Comparison of ENCODE assay signal across 8 cellular contexts in the genomic region with DNA sequence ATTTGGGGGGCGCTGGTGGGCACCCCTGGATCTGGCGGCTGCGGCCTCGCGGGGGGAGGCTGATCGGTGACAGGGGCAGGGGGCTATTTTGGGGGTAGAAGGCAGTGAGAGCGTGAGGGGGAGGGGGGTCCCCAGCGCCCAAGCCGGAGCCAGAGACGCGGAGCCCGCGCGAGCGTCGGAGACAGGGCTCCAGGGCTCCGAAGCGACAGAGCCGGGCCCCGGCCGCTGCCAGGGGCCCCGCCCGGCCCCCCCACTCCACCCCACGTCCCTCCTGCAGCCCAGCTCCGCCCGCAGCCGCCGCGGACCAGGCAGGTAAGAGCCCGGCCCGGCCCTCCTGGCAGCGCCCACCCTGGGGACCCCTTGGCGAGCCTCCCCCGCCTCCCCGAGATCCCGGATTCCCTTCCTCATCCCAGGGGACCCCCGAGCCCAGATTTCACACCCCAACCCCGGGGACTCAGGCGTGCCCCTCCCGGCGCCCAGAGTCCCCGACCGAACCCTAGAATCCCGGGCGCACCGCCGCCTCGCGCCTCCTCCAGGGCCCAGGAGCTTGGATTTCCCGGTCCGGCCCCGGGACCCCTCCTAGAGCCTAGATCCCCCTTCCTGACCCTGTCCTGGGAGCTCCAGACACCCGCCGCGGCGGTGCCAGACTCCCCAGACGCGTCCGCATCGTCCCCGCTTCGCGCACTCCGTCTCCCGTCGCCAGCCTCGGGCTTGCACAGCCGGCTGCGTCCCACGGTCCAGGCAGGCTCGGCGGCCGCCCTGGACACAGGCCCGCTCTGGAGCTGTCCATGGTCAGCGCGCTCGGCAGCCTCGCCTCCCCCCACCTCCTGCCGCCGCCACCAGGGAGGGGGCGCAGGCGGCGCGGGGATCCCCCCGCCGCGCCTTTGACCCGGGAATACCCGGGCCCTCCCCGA. TPM values are rescaled to one million over a fixed set of nuclear protein-coding genes. Genes with fewer than 3 reads are reported as not detected.
DNase-seq lines count a peak whose midpoint lies in the region; TF ChIP-seq lines count a peak whose summit lies in the region.

A gene (plus strand): TSS at position 134 of the 914 bp plus-strand sequence. CDS start 8,330 bp downstream, outside the sequence.

- no peak within 1 kb of the TSS for H4K91ac ChIP-seq in H9 (ENCODE audit: insufficient read length, low read depth, low read length)
- peak within 1 kb of the TSS; percentile 81 for H4K91ac ChIP-seq in mesenchymal stem cell (ENCODE audit: low read length)

- H3K36me3 Mint-ChIP-seq in H9 (ENCODE audit: insufficient read depth in 1 of 3, low read depth in 3 of 3) (peaks cover 0 to 4% (median 0%) of the 10 kb centered on the region in 3 experiments; a peak in 1 of 7 replicates), endodermal cell (ENCODE audit: low read depth) (peaks cover 4% of the 10 kb centered on the region)

- no CpG with 5 or more reads among the region's 90 CpGs for WGBS in H9 (ENCODE audit: extremely low coverage, insufficient read length, low lambda C conversion rate)
- 0 to 1% methylated on average over 26 to 89 of the region's 90 CpGs for WGBS in endodermal cell (ENCODE audit: insufficient coverage in 1 of 2, insufficient read length in 1 of 2), 2 experiments
- WGBS in mesenchymal stem cell = 2% methylated on average over 68 of the region's 90 CpGs

- H3K27ac ChIP-seq in ACC112 (ENCODE audit: low read depth, low read length) (peak within 1 kb of the TSS; percentile 64; the same call in 1 of the 2 replicates), H9 (ENCODE audit: insufficient read length, low read depth, low read length) (no peak within 1 kb of the TSS), VCaP (peak within 1 kb of the TSS; percentile 96), endodermal cell (ENCODE audit: low read depth, low read length) (peak within 1 kb of the TSS; percentile 95), mesenchymal stem cell (ENCODE audit: low read length, poor library complexity, severe bottlenecking) (peak within 1 kb of the TSS; percentile 71), tibial artery (peak within 1 kb of the TSS; percentile 85 to 92)

- no peaks in the 10 kb centered on the region for H3K9me3 ChIP-seq in H9 (ENCODE audit: control insufficient read depth, low read depth, low read length)
- no peaks in the 10 kb centered on the region for H3K9me3 ChIP-seq in endodermal cell (ENCODE audit: control insufficient read depth, low read length)
- no peaks in the 10 kb centered on the region for H3K9me3 ChIP-seq in mesenchymal stem cell (ENCODE audit: control insufficient read depth, low read length)
- H3K9me3 ChIP-seq in tibial artery = no peaks in the 10 kb centered on the region

- H3K27me3 Mint-ChIP-seq in H9 (ENCODE audit: low read depth) (peaks cover 43% of the 10 kb centered on the region), endodermal cell (ENCODE audit: insufficient read depth) (peaks cover 60% of the 10 kb centered on the region)

- H3K4me3 Mint-ChIP-seq in H9 (peak within 1 kb of the TSS; percentile 66 to 85), endodermal cell (peak within 1 kb of the TSS; percentile 69)

- H3K4me1 ChIP-seq in ACC112 (ENCODE audit: control insufficient read depth, insufficient read depth, low read length, unreplicated experiment) (no peaks in the 10 kb centered on the region), H9 (ENCODE audit: insufficient read depth, low read length) (peaks cover 3% of the 10 kb centered on the region; the same call in 1 of the 2 replicates), endodermal cell (ENCODE audit: control insufficient read depth, insufficient read depth, low read length) (no peaks in the 10 kb centered on the region), mesenchymal stem cell (ENCODE audit: control insufficient read depth, insufficient read depth, low read depth, low read length) (peaks cover 27% of the 10 kb centered on the region), tibial artery (peaks cover 7 to 35% (median 26%) of the 10 kb centered on the region in 4 donors)

- H3K4ac ChIP-seq in H9 (ENCODE audit: low read depth, low read length) (no peak within 1 kb of the TSS), mesenchymal stem cell (ENCODE audit: low read depth in 1 of 2, low read length in 2 of 2) (peak within 1 kb of the TSS; percentile 83 to 94)

- H2BK5ac ChIP-seq in H9 (ENCODE audit: insufficient read length, low read length) (no peak within 1 kb of the TSS), mesenchymal stem cell (ENCODE audit: low read depth, low read length, poor library complexity, severe bottlenecking) (peak within 1 kb of the TSS; percentile 46)

- no peak within 1 kb of the TSS for H2BK15ac ChIP-seq in H9 (ENCODE audit: low read depth, low read length)
- peak within 1 kb of the TSS; percentile 96 for H2BK15ac ChIP-seq in mesenchymal stem cell (ENCODE audit: low read depth, poor library complexity, severe bottlenecking)

- H2BK120ac ChIP-seq in H9 (ENCODE audit: low read depth, low read length, poor library complexity, severe bottlenecking) (no peak within 1 kb of the TSS), mesenchymal stem cell (ENCODE audit: low read depth, low read length) (peak within 1 kb of the TSS; percentile 52)

- H3K27ac Mint-ChIP-seq in H9 = peak within 1 kb of the TSS; percentile 54 to 78 (median 73); a peak in 4 of 7 replicates
- peak within 1 kb of the TSS; percentile 72 for H3K27ac Mint-ChIP-seq in endodermal cell

- H2AK5ac ChIP-seq in H9 (ENCODE audit: insufficient read length, low read length) (no peak within 1 kb of the TSS), mesenchymal stem cell (ENCODE audit: low read length, severe bottlenecking) (no peak within 1 kb of the TSS)

- H3K4me3 ChIP-seq in ACC112 (ENCODE audit: low read depth, low read length) = peak within 1 kb of the TSS; percentile 85
- peak within 1 kb of the TSS; percentile 81 for H3K4me3 ChIP-seq in endodermal cell (ENCODE audit: low read length)
- H3K4me3 ChIP-seq in mesenchymal stem cell (ENCODE audit: insufficient read depth in 1 of 2, low read depth in 1 of 2, low read length in 2 of 2) = peak within 1 kb of the TSS; percentile 71 to 84
- peak within 1 kb of the TSS; percentile 57 to 85 for H3K4me3 ChIP-seq in tibial artery

- peak; percentile 69 for DNase-seq in H9
- peak; percentile 87 for DNase-seq in endodermal cell
- DNase-seq in mesenchymal stem cell = peak; percentile 80
- peak; percentile 57 to 79 for DNase-seq in tibial artery
- no peak for DNase-seq in NCI-H2081 treated with DMSO at 0.1 percent for 48 hours (lab: John Stamatoyannopoulos, UW)
- DNase-seq in DMS153 (lab: John Stamatoyannopoulos, UW) = no peak

- intact Hi-C loops in tibial artery (cut with DNase I; ENCODE audit: low total_unique reads) = loop anchor here (5.0 kb wide), 2 partner anchors 33 to 247 kb away; a partner anchor contains a TSS

- H3K79me2 ChIP-seq in ACC112 (ENCODE audit: control insufficient read depth, insufficient read depth, low read length, unreplicated experiment) (no peaks in the 10 kb centered on the region), H9 (ENCODE audit: insufficient read depth, low read length) (no peaks in the 10 kb centered on the region)

- H3T11ph ChIP-seq in H9 (ENCODE audit: low read length) = no peak within 1 kb of the TSS

- H2BK20ac ChIP-seq in H9 (ENCODE audit: low read depth, low read length, poor library complexity, severe bottlenecking) = no peak within 1 kb of the TSS

- TF ChIP-seq CTCF in H9 (conservative IDR thresholded peaks at IDR 0.05) = no peak
- no peak for TF ChIP-seq CTCF in VCaP (conservative IDR thresholded peaks at IDR 0.05)
- TF ChIP-seq CTCF in endodermal cell (conservative IDR thresholded peaks at IDR 0.05) = no peak
- no peak for TF ChIP-seq CTCF in tibial artery (IDR thresholded peaks at IDR 0.05)

- H3K79me1 ChIP-seq in H9 (ENCODE audit: insufficient read depth, low read depth, low read length, poor library complexity, severe bottlenecking) = no peaks in the 10 kb centered on the region
- peaks cover 1% of the 10 kb centered on the region for H3K79me1 ChIP-seq in mesenchymal stem cell (replicated peaks; ENCODE audit: low read length, poor library complexity, severe bottlenecking)

- H3K9ac ChIP-seq in H9 (ENCODE audit: extremely low read depth, insufficient read length, low read length) (no peak within 1 kb of the TSS), endodermal cell (ENCODE audit: extremely low read depth, low read length, poor library complexity, severe bottlenecking) (peak within 1 kb of the TSS; percentile 85), mesenchymal stem cell (ENCODE audit: low read length) (peak within 1 kb of the TSS; percentile 90)

- H3K9me3 Mint-ChIP-seq in H9 (no peaks in the 10 kb centered on the region; a peak in 1 of 5 replicates), endodermal cell (no peaks in the 10 kb centered on the region)

- H3K36me3 ChIP-seq in ACC112 (ENCODE audit: insufficient read depth, low read length) (no peaks in the 10 kb centered on the region), endodermal cell (ENCODE audit: control insufficient read depth, insufficient read depth, low read length) (no peaks in the 10 kb centered on the region), mesenchymal stem cell (ENCODE audit: control insufficient read depth in 1 of 2, insufficient read depth in 2 of 2, low read depth in 1 of 2, low read length in 2 of 2) (peaks cover 0 to 6% of the 10 kb centered on the region in 2 experiments), tibial artery (no peaks in the 10 kb centered on the region)

- H3K23ac ChIP-seq in H9 (ENCODE audit: insufficient read length, low read depth, low read length) (no peak within 1 kb of the TSS), mesenchymal stem cell (ENCODE audit: low read length in 2 of 2) (peak within 1 kb of the TSS in 1 of 2 experiments; percentile 50)

- no peak within 1 kb of the TSS for H4K5ac ChIP-seq in H9 (ENCODE audit: insufficient read length, low read depth, low read length)

- H2AFZ ChIP-seq in ACC112 (ENCODE audit: low read length, unreplicated experiment) (peak within 1 kb of the TSS; percentile 75), H9 (ENCODE audit: low read length) (no peak within 1 kb of the TSS), mesenchymal stem cell (ENCODE audit: low read depth, low read length) (peak within 1 kb of the TSS; percentile 97)

- peak within 1 kb of the TSS; percentile 59 for H3K18ac ChIP-seq in H9 (ENCODE audit: insufficient read length, low read depth, low read length)
- H3K18ac ChIP-seq in mesenchymal stem cell (ENCODE audit: low read depth in 1 of 2, low read length in 2 of 2) = peak within 1 kb of the TSS; percentile 88 to 98

- H2BK12ac ChIP-seq in H9 (ENCODE audit: insufficient read length, low read depth, low read length) = no peak within 1 kb of the TSS
- H2BK12ac ChIP-seq in mesenchymal stem cell (ENCODE audit: low read length in 2 of 2) = peak within 1 kb of the TSS; percentile 52 to 93

- H4K8ac ChIP-seq in H9 (replicated peaks; ENCODE audit: insufficient read length, low read depth, low read length) = no peak within 1 kb of the TSS
- peak within 1 kb of the TSS; percentile 85 for H4K8ac ChIP-seq in mesenchymal stem cell (ENCODE audit: low read length)

- no peak within 1 kb of the TSS for H3K56ac ChIP-seq in H9 (ENCODE audit: insufficient read length, low read depth, low read length)

- H4K20me1 ChIP-seq in H9 (ENCODE audit: control insufficient read depth, insufficient read depth, insufficient read length) = no peaks in the 10 kb centered on the region

- H3K14ac ChIP-seq in H9 (ENCODE audit: insufficient read depth, low read length) (peak within 1 kb of the TSS; percentile 74; the same call in 1 of the 2 replicates), mesenchymal stem cell (ENCODE audit: low read length in 2 of 2) (peak within 1 kb of the TSS in 1 of 2 experiments; percentile 68)

- H3K27me3 ChIP-seq in ACC112 (ENCODE audit: insufficient read depth, low read length) (peaks cover 8% of the 10 kb centered on the region), H9 (ENCODE audit: insufficient read depth, low read length) (peaks cover 9% of the 10 kb centered on the region; the same call in 1 of the 2 replicates), endodermal cell (ENCODE audit: control insufficient read depth, insufficient read depth, low read length, poor library complexity, severe bottlenecking) (peaks cover 29% of the 10 kb centered on the region), mesenchymal stem cell (ENCODE audit: control insufficient read depth in 1 of 2, insufficient read depth in 1 of 2, low read length in 2 of 2) (peaks cover 11 to 19% of the 10 kb centered on the region in 2 experiments), tibial artery (peaks cover 0 to 3% of the 10 kb centered on the region in 2 donors)

- peaks cover 17 to 26% of the 10 kb centered on the region in 2 experiments for H3K4me1 Mint-ChIP-seq in H9
- H3K4me1 Mint-ChIP-seq in endodermal cell = peaks cover 8% of the 10 kb centered on the region

- H3K4me2 ChIP-seq in H9 (ENCODE audit: insufficient read depth, insufficient read length, low read length) (peak within 1 kb of the TSS; percentile 43), mesenchymal stem cell (ENCODE audit: low read length, poor library complexity, severe bottlenecking) (peak within 1 kb of the TSS; percentile 97)

- peaks cover 4% of the 10 kb centered on the region for H3K23me2 ChIP-seq in H9 (ENCODE audit: insufficient read length, low read depth, low read length, poor library complexity, severe bottlenecking)

RNA-seq across cellular contexts. Expression of the gene that starts here (rescaled TPM):
- total RNA-seq in H9 (2021) (18.8 and 19.1 TPM in 2 replicates), endodermal cell (10 to 100 TPM in 1 of 2 donors, 1 to 10 TPM in 1; 7.4 to 16.5 TPM)
- polyA plus RNA-seq in endodermal cell (2013, experiment 1 of 2) = 21.1 TPM
- 20.8 TPM for polyA plus RNA-seq in endodermal cell (2013, experiment 2 of 2)
- polyA plus RNA-seq in mesenchymal stem cell (2013, experiment 1 of 2) = 4.4 TPM
- 4.5 TPM for polyA plus RNA-seq in mesenchymal stem cell (2013, experiment 2 of 2)

Comparison
In these comparisons a context has a peak if more than half of its experiments do, and no peak if none do; other contexts are left out.
1. DNase-seq: peak in H9 (single experiment), endodermal cell (single experiment), mesenchymal stem cell (single experiment) and tibial artery (2 of 2); none in NCI-H2081 treated with DMSO at 0.1 percent for 48 hours (single experiment) and DMS153 (single experiment).
2. Peak in every context shown above with its lines, with median percentiles within 50 percentile points of each other: H3K4me3 ChIP-seq.